In the genomic region with DNA sequence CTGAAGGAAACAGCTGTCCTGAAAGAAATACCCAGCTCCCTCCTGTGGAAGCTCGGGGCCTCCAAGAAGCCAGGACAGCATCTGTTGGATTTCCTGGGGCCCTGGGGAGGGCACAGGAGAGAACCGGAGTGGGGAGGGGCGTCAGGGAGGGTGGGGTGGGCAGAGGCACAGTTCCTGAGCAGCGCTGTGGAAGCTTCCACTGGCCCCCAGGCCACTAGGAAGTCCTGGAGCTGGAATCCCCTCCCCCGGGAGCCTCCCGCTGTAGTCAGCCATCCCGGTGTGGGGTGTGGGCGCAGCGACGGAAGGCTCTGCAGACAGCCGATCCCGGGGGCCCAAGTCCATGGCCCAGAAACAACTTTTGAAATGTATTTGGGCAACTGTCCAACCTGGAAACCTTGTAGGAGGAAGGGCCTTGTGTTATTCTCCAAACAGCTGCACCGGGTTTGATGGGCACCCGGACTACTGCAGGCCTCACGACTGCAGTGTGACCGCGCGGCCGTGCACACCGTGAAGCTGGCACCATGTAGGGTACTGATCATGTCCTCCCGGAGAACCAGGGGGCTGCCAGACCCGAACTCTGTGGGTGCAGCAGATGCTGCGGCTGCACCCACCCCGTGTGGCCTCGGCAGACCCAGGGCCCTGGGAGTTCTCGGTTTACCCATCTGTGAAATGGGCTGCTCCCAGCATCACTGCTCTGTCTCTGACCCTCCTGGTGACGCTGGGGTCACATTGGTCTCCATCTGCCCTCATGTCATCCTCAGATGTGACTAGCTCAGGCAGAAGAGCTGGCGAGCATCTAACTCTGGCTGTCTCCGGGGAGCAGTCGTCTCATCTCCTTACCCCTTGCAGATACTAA, we compare ENCODE assay signal across 1 cellular context.
TF ChIP-seq lines count a peak whose summit lies in the region.

No MANE protein-coding gene starts in this region.

TF ChIP-seq in SK-N-SH, 30 proteins besides CTCF, POLR2A, EP300 and RAD21 (continued from another document):
- TF ChIP-seq, protein P1, sequence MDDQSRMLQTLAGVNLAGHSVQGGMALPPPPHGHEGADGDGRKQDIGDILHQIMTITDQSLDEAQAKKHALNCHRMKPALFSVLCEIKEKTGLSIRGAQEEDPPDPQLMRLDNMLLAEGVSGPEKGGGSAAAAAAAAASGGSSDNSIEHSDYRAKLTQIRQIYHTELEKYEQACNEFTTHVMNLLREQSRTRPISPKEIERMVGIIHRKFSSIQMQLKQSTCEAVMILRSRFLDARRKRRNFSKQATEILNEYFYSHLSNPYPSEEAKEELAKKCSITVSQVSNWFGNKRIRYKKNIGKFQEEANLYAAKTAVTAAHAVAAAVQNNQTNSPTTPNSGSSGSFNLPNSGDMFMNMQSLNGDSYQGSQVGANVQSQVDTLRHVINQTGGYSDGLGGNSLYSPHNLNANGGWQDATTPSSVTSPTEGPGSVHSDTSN (IDR thresholded peaks at IDR 0.05) = no peak
